1 cellular context compared by ENCODE assay signal in the genomic region with DNA sequence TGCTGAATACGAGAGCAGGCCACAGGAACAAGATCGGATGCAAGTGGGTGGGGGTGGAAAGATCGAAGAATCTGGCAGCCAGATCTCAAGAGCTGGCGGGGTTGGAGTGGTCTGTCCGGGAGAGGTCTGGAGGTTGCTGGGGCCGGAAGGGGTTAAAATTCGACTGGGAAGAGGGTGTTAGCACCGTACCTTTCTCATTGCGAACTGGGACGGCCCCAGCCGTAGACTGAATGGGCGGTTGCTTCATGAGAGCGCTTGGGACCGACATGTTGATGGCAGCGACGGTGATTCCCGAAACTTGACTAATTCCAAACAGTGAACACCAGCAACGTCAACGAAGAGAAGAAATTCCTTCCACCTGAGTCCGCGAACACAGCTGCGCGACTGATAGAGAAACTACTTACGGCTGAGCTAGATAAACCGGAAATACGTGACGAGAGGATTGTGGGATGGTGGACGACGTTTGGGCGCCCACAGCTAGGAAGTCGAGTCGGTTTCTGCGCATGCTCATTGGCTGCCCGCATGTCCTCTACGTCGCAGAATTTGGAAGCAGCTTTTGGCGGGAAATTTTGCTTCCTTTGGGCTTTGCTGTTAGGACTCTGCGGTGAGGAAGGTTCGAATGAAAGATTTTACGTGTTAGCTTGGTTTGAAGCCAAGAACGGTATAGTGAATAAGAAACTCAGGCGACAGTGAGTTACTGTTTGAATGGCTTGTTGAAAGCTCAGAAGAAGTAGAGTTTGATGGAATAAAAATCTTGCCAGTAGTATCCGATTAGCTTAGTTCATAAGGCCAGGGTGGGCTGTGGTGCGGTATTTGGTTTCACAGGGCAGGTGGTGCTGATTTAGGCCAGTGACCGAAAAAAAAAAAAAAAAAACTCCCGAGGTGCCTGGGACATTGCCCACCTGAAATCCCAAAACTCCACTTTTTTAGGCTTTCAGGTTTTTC.
A peak's percentile ranks its signal among the peaks of the same experiment; 100 is the strongest.
TF ChIP-seq lines count a peak whose summit lies in the region.

TSS of gene MFAP1 (minus strand) at position 389 of the 945 bp plus-strand sequence. CDS start at position 268, 121 bp downstream.

TF ChIP-seq in HepG2, 621 proteins besides CTCF, POLR2A, EP300 and RAD21 (continued from another document and continues in another):
- TF ChIP-seq ZHX1 (CRISPR knock-in tag; IDR thresholded peaks at IDR 0.05; ENCODE audit: low read depth) (0 out of 2 replicates have a peak, but pooled peaks have one; percentile 50), ZNF225 (CRISPR knock-in tag; IDR thresholded peaks at IDR 0.05) (peak; percentile 48; the same call in 1 of the 2 replicates), POLR2G (IDR thresholded peaks at IDR 0.05; ENCODE audit: low read depth, low read length) (peak; percentile 96), ZNF737 (CRISPR knock-in tag; IDR thresholded peaks at IDR 0.05; ENCODE audit: borderline replicate concordance) (no peak), GTF2F1 (IDR thresholded peaks at IDR 0.05; ENCODE audit: low read length) (no peak), ZNF235 (CRISPR knock-in tag; IDR thresholded peaks at IDR 0.05; ENCODE audit: borderline replicate concordance) (no peak), SRY (CRISPR knock-in tag; IDR thresholded peaks at IDR 0.05) (no peak), KLF13 (CRISPR knock-in tag; IDR thresholded peaks at IDR 0.05) (no peak), ZFP82 (CRISPR knock-in tag; IDR thresholded peaks at IDR 0.05; ENCODE audit: borderline replicate concordance) (no peak), FOXK1 (CRISPR knock-in tag; IDR thresholded peaks at IDR 0.05; ENCODE audit: borderline replicate concordance, low read depth) (peak; percentile 76), ZNF740 (CRISPR knock-in tag; IDR thresholded peaks at IDR 0.05) (no peak), SATB2 (CRISPR knock-in tag; IDR thresholded peaks at IDR 0.05) (no peak), NR3C1 (CRISPR knock-in tag; IDR thresholded peaks at IDR 0.05) (no peak), GATAD1 (CRISPR knock-in tag; IDR thresholded peaks at IDR 0.05) (peak; percentile 96), ELF1 (CRISPR knock-in tag; IDR thresholded peaks at IDR 0.05) (peak; percentile 95), KDM2A (CRISPR knock-in tag; IDR thresholded peaks at IDR 0.05; ENCODE audit: borderline replicate concordance, low read depth) (peak; percentile 86; the same call in 1 of the 2 replicates), NPAS2 (CRISPR knock-in tag; IDR thresholded peaks at IDR 0.05; ENCODE audit: borderline replicate concordance) (no peak), SMAD3 (CRISPR knock-in tag; IDR thresholded peaks at IDR 0.05) (peak; percentile 87), BCL6 (CRISPR knock-in tag; IDR thresholded peaks at IDR 0.05) (no peak), MED13 (CRISPR knock-in tag; IDR thresholded peaks at IDR 0.05) (0 out of 2 replicates have a peak, but pooled peaks have one; percentile 49), ZFP36L1 (CRISPR knock-in tag; IDR thresholded peaks at IDR 0.05) (0 out of 2 replicates have a peak, but pooled peaks have one; percentile 70), WIZ (CRISPR knock-in tag; IDR thresholded peaks at IDR 0.05) (no peak), SSRP1 (CRISPR knock-in tag; IDR thresholded peaks at IDR 0.05) (0 out of 2 replicates have a peak, but pooled peaks have one; percentile 30), MEIS2 (CRISPR knock-in tag; IDR thresholded peaks at IDR 0.05) (no peak), ZNF468 (CRISPR knock-in tag; IDR thresholded peaks at IDR 0.05) (no peak), SOX6 (IDR thresholded peaks at IDR 0.05) (no peak), SOX6 (CRISPR knock-in tag; IDR thresholded peaks at IDR 0.05) (no peak; the same call in 1 of the 2 replicates), GATAD2A (CRISPR knock-in tag; IDR thresholded peaks at IDR 0.05) (peak; percentile 69), ZNF431 (CRISPR knock-in tag; IDR thresholded peaks at IDR 0.05; ENCODE audit: borderline replicate concordance, low read depth) (0 out of 2 replicates have a peak, but pooled peaks have one; percentile 61), KAT7 (CRISPR knock-in tag; IDR thresholded peaks at IDR 0.05; ENCODE audit: borderline replicate concordance) (0 out of 2 replicates have a peak, but pooled peaks have one; percentile 48), SNRNP70 (IDR thresholded peaks at IDR 0.05; ENCODE audit: low read depth, low read length) (no peak), MBD4 (IDR thresholded peaks at IDR 0.05; ENCODE audit: borderline replicate concordance, low read length) (no peak), FOXJ3 (CRISPR knock-in tag; IDR thresholded peaks at IDR 0.05; ENCODE audit: borderline replicate concordance) (peak; percentile 39; the same call in 1 of the 2 replicates), DNMT3B (CRISPR knock-in tag; conservative IDR thresholded peaks at IDR 0.05) (peak; percentile 85; the same call in 1 of the 2 replicates), KLF15 (CRISPR knock-in tag; IDR thresholded peaks at IDR 0.05; ENCODE audit: borderline replicate concordance) (no peak), CSRNP1 (CRISPR knock-in tag; IDR thresholded peaks at IDR 0.05) (peak; percentile 79; the same call in 1 of the 2 replicates), ZNF337 (CRISPR knock-in tag; IDR thresholded peaks at IDR 0.05; ENCODE audit: borderline replicate concordance, low read depth) (0 out of 2 replicates have a peak, but pooled peaks have one; percentile 55), ZSCAN29 (CRISPR knock-in tag; conservative IDR thresholded peaks at IDR 0.05) (0 out of 2 replicates have a peak, but pooled peaks have one; percentile 32), ZBTB43 (CRISPR knock-in tag; conservative IDR thresholded peaks at IDR 0.05) (peak; percentile 61; the same call in 1 of the 2 replicates), MAF1 (CRISPR knock-in tag; IDR thresholded peaks at IDR 0.05; ENCODE audit: borderline replicate concordance) (no peak), SAFB2 (CRISPR knock-in tag; IDR thresholded peaks at IDR 0.05; ENCODE audit: borderline replicate concordance, low read depth) (peak; percentile 82; the same call in 1 of the 2 replicates), ZFP1 (CRISPR knock-in tag; IDR thresholded peaks at IDR 0.05) (no peak), MIER3 (CRISPR knock-in tag; IDR thresholded peaks at IDR 0.05; ENCODE audit: borderline replicate concordance) (peak; percentile 64; the same call in 1 of the 2 replicates), THAP7 (CRISPR knock-in tag; IDR thresholded peaks at IDR 0.05) (peak; percentile 68; the same call in 1 of the 2 replicates)
- TF ChIP-seq, protein P1, sequence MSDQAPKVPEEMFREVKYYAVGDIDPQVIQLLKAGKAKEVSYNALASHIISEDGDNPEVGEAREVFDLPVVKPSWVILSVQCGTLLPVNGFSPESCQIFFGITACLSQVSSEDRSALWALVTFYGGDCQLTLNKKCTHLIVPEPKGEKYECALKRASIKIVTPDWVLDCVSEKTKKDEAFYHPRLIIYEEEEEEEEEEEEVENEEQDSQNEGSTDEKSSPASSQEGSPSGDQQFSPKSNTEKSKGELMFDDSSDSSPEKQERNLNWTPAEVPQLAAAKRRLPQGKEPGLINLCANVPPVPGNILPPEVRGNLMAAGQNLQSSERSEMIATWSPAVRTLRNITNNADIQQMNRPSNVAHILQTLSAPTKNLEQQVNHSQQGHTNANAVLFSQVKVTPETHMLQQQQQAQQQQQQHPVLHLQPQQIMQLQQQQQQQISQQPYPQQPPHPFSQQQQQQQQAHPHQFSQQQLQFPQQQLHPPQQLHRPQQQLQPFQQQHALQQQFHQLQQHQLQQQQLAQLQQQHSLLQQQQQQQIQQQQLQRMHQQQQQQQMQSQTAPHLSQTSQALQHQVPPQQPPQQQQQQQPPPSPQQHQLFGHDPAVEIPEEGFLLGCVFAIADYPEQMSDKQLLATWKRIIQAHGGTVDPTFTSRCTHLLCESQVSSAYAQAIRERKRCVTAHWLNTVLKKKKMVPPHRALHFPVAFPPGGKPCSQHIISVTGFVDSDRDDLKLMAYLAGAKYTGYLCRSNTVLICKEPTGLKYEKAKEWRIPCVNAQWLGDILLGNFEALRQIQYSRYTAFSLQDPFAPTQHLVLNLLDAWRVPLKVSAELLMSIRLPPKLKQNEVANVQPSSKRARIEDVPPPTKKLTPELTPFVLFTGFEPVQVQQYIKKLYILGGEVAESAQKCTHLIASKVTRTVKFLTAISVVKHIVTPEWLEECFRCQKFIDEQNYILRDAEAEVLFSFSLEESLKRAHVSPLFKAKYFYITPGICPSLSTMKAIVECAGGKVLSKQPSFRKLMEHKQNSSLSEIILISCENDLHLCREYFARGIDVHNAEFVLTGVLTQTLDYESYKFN (CRISPR knock-in tag; conservative IDR thresholded peaks at IDR 0.05): no peak
- TF ChIP-seq, protein P2, sequence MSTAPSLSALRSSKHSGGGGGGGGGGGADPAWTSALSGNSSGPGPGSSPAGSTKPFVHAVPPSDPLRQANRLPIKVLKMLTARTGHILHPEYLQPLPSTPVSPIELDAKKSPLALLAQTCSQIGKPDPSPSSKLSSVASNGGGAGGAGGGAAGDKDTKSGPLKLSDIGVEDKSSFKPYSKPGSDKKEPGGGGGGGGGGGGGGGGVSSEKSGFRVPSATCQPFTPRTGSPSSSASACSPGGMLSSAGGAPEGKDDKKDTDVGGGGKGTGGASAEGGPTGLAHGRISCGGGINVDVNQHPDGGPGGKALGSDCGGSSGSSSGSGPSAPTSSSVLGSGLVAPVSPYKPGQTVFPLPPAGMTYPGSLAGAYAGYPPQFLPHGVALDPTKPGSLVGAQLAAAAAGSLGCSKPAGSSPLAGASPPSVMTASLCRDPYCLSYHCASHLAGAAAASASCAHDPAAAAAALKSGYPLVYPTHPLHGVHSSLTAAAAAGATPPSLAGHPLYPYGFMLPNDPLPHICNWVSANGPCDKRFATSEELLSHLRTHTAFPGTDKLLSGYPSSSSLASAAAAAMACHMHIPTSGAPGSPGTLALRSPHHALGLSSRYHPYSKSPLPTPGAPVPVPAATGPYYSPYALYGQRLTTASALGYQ (CRISPR knock-in tag; IDR thresholded peaks at IDR 0.05): no peak
- TF ChIP-seq, protein P3, sequence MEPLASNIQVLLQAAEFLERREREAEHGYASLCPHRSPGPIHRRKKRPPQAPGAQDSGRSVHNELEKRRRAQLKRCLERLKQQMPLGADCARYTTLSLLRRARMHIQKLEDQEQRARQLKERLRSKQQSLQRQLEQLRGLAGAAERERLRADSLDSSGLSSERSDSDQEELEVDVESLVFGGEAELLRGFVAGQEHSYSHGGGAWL (CRISPR knock-in tag; IDR thresholded peaks at IDR 0.05): peak; percentile 57
